Comparison of ENCODE assay signal across 36 cellular contexts in genomic region chr1:202654079-202654478, GRCh38. TPM values are rescaled to one million over a fixed set of nuclear protein-coding genes. Genes with fewer than 3 reads are reported as not detected.
"Had no signal": no experiment of that assay in that cellular context is flagged by ENCODE, and none has a peak within 500 bp of the region (broad histone marks: within the 10 kb centered on the region; RNA-seq: fewer than 3 reads in every experiment).

No MANE protein-coding gene starts in this region.

- H3K36me3 ChIP-seq: ascending aorta, breast epithelium, cardiac muscle cell, colonic mucosa, esophagus squamous epithelium, WERI-Rb-1 had no signal

- ATAC-seq: activated CD4-positive, CD25-positive, alpha-beta regulatory T cell treated with anti-CD3 and anti-CD28 coated beads, Interleukin-2, amount 50 U/mL, for 24 hours; activated CD8-positive, alpha-beta T cell treated with anti-CD3 and anti-CD28 coated beads for 36 hours; activated naive CD4-positive, alpha-beta T cell treated with anti-CD3 and anti-CD28 coated beads, Interleukin-2, amount 50 U/mL, for 72 hours; activated T-cell treated with anti-CD3 and anti-CD28 coated beads, Interleukin-2, amount 50 U/mL, for 4 hours; activated T-helper 17 cell treated with anti-CD3 and anti-CD28 coated beads, Interleukin-2, amount 50 U/mL, for 72 hours; T-helper 17 cell had no signal

- H3K4me1 Mint-ChIP-seq: activated naive CD8-positive, alpha-beta T cell treated with anti-CD3 and anti-CD28 coated beads, Interleukin-2, amount 10 ng/mL, durations not matched to agents 7 days and 5 days; activated T-helper 17 cell treated with anti-CD3 and anti-CD28 coated beads, Interleukin-2, amount 50 U/mL, for 72 hours had no signal

- H3K9me3 Mint-ChIP-seq: activated B cell treated with CpG ODN at 0.5 μM for 24 hours; activated CD8-positive, alpha-beta T cell treated with anti-CD3 and anti-CD28 coated beads for 36 hours; activated naive CD4-positive, alpha-beta T cell treated with anti-CD3 and anti-CD28 coated beads, Interleukin-2, amount 50 U/mL, for 72 hours; activated naive CD8-positive, alpha-beta T cell treated with anti-CD3 and anti-CD28 coated beads, Interleukin-2, amount 10 ng/mL, durations not matched to agents 7 days and 5 days; activated T-cell treated with anti-CD3 and anti-CD28 coated beads, Interleukin-2, amount 50 U/mL, for 4 hours; activated T-helper 17 cell treated with anti-CD3 and anti-CD28 coated beads, Interleukin-2, amount 50 U/mL, for 72 hours; T-helper 2 cell treated with Interferon-gamma antibody and Interleukin-4, amounts not matched to agents 5 μg/mL and 100 μg/mL, for 36 hours had no signal

- H3K27me3 ChIP-seq: ascending aorta, breast epithelium had no signal

- H3K4me3 Mint-ChIP-seq: activated B cell treated with CpG ODN at 0.5 μM for 24 hours; activated CD8-positive, alpha-beta T cell treated with anti-CD3 and anti-CD28 coated beads for 36 hours; activated naive CD8-positive, alpha-beta T cell treated with anti-CD3 and anti-CD28 coated beads, Interleukin-2, amount 10 ng/mL, durations not matched to agents 7 days and 5 days; activated T-cell treated with anti-CD3 and anti-CD28 coated beads, Interleukin-2, amount 50 U/mL, for 4 hours; activated T-helper 17 cell treated with anti-CD3 and anti-CD28 coated beads, Interleukin-2, amount 50 U/mL, for 72 hours; brain; T-helper 17 cell; T-helper 2 cell treated with Interferon-gamma antibody and Interleukin-4, amounts not matched to agents 5 μg/mL and 100 μg/mL, for 36 hours had no signal

- DNase-seq: activated B cell treated with CpG ODN at 0.5 μM for 24 hours; activated CD4-positive, alpha-beta T cell treated with anti-CD3 and anti-CD28 coated beads for 48 hours; activated CD4-positive, alpha-beta T cell treated with anti-CD3 and anti-CD28 coated beads, Interleukin-2, amount 50 U/mL, for 1 hour; activated CD4-positive, alpha-beta T cell treated with anti-CD3 and anti-CD28 coated beads, Interleukin-2, amount 50 U/mL, for 48 hours; activated CD8-positive, alpha-beta memory T cell treated with anti-CD3 and anti-CD28 coated beads for 24 hours; activated CD8-positive, alpha-beta T cell treated with anti-CD3 and anti-CD28 coated beads for 36 hours; activated effector memory CD4-positive, alpha-beta T cell treated with Interleukin-2 at 50 U/mL for 16 hours; activated gamma-delta T cell treated with Interleukin-2 at 50 U/mL for 16 hours; activated naive CD4-positive, alpha-beta T cell treated with Interleukin-2 at 50 U/mL for 16 hours; activated naive CD8-positive, alpha-beta T cell treated with anti-CD3 and anti-CD28 coated beads, Interleukin-2, amount 10 ng/mL, durations not matched to agents 7 days and 5 days; activated T-cell treated with anti-CD3 and anti-CD28 coated beads, Interleukin-2, amount 50 U/mL, for 4 hours; central memory CD4-positive, alpha-beta T cell; cerebellar nuclear complex; colonic mucosa; effector CD8-positive, alpha-beta T cell; esophagus squamous epithelium; head of caudate nucleus; T-helper 1 cell; T-helper 17 cell; T1000; WERI-Rb-1 had no signal

- H3K4me3 ChIP-seq: ascending aorta, breast epithelium, cardiac muscle cell, colonic mucosa, esophagus squamous epithelium had no signal

- H3K9me3 ChIP-seq: ascending aorta, breast epithelium, colonic mucosa, esophagus squamous epithelium had no signal

- H3K36me3 Mint-ChIP-seq: activated naive CD4-positive, alpha-beta T cell treated with anti-CD3 and anti-CD28 coated beads, Interleukin-2, amount 50 U/mL, for 72 hours; activated naive CD8-positive, alpha-beta T cell treated with anti-CD3 and anti-CD28 coated beads, Interleukin-2, amount 10 ng/mL, durations not matched to agents 7 days and 5 days; brain had no signal

- H3K27ac Mint-ChIP-seq: activated B cell treated with CpG ODN at 0.5 μM for 24 hours; activated CD8-positive, alpha-beta T cell treated with anti-CD3 and anti-CD28 coated beads for 36 hours; activated naive CD4-positive, alpha-beta T cell treated with anti-CD3 and anti-CD28 coated beads, Interleukin-2, amount 50 U/mL, for 72 hours; activated naive CD8-positive, alpha-beta T cell treated with anti-CD3 and anti-CD28 coated beads, Interleukin-2, amount 10 ng/mL, durations not matched to agents 7 days and 5 days; activated T-helper 17 cell treated with anti-CD3 and anti-CD28 coated beads, Interleukin-2, amount 50 U/mL, for 72 hours; brain; T-helper 17 cell; T-helper 2 cell treated with Interferon-gamma antibody and Interleukin-4, amounts not matched to agents 5 μg/mL and 100 μg/mL, for 36 hours had no signal

- H3K27ac ChIP-seq: ascending aorta, breast epithelium, cardiac muscle cell, colonic mucosa, epithelial cell of prostate, esophagus squamous epithelium, WERI-Rb-1 had no signal

- H3K4me1 ChIP-seq: ascending aorta, breast epithelium, colonic mucosa, esophagus squamous epithelium had no signal

- FAIRE-seq: endometrium, endothelial cell of umbilical vein, frontal cortex had no signal

RNA-seq across cellular contexts. Expression of gene SYT2, which starts 56.2 kb away (rescaled TPM):
- total RNA-seq: activated B cell treated with CpG ODN at 0.5 μM for 24 hours; activated CD8-positive, alpha-beta T cell treated with anti-CD3 and anti-CD28 coated beads for 36 hours; activated naive CD4-positive, alpha-beta T cell treated with anti-CD3 and anti-CD28 coated beads, Interleukin-2, amount 50 U/mL, for 72 hours; activated naive CD8-positive, alpha-beta T cell treated with anti-CD3 and anti-CD28 coated beads, Interleukin-2, amount 10 ng/mL, durations not matched to agents 7 days and 5 days; activated T-cell treated with anti-CD3 and anti-CD28 coated beads, Interleukin-2, amount 50 U/mL, for 4 hours; ascending aorta; dermis microvascular lymphatic vessel endothelial cell; endothelial cell of umbilical vein; esophagus squamous epithelium; fibroblast of lung; fibroblast of villous mesenchyme; T-helper 17 cell had no signal
- polyA plus RNA-seq: endothelial cell of umbilical vein had no signal
